ENCODE assay signal across 25 cellular contexts in genomic region chr7:87561102-87561501, GRCh38. TPM values are rescaled to one million over a fixed set of nuclear protein-coding genes. Genes with fewer than 3 reads are reported as not detected.
"Had no signal": no experiment of that assay in that cellular context is flagged by ENCODE, and none has a peak within 500 bp of the region (broad histone marks: within the 10 kb centered on the region; RNA-seq: fewer than 3 reads in every experiment).

No MANE protein-coding gene starts in this region.

- H2AFZ ChIP-seq: PC-9 had no signal

- H3K27ac ChIP-seq: PC-9, Peyer's patch, SJCRH30 had no signal

- H3K4me2 ChIP-seq: PC-9 had no signal

- H3K4me1 ChIP-seq: Peyer's patch, SJCRH30 had no signal

- ATAC-seq: Right ventricle myocardium inferior, SK-N-SH treated with all-trans-retinoic acid at 6 μM for 48 hours had no signal

- H3K27me3 ChIP-seq: Peyer's patch, SJCRH30 had no signal

- H3K9me3 ChIP-seq: Peyer's patch, SJCRH30 had no signal

- H3K36me3 ChIP-seq: SJCRH30 had no signal

- H3K4me3 ChIP-seq: PC-9, Peyer's patch, SJCRH30 had no signal

- DNase-seq: KBM-7, MV-4-11, NCI-H1048, NCI-H1105, NCI-H1417, NCI-H1436 treated with DMSO at 0.1 percent for 48 hours, NCI-H1694, NCI-H187 treated with DMSO at 0.1 percent for 48 hours, NCI-H2029 treated with DMSO at 0.1 percent for 48 hours, NCI-H2171, NCI-H226, NCI-H446, NCI-H510A, NCI-H524 treated with DMSO at 0.1 percent for 48 hours, NCI-H69, NCI-H774, OCI-M1, PC-9, Peyer's patch, SHP77 treated with DMSO at 0.1 percent for 48 hours, SJCRH30, T-helper 1 cell had no signal

RNA-seq across cellular contexts. Expression of gene ABCB1, which starts 39.6 kb away (rescaled TPM):
- total RNA-seq: MCF 10A, PC-9, SJCRH30 had no signal
